ENCODE assay signal across 8 cellular contexts in the genomic region with DNA sequence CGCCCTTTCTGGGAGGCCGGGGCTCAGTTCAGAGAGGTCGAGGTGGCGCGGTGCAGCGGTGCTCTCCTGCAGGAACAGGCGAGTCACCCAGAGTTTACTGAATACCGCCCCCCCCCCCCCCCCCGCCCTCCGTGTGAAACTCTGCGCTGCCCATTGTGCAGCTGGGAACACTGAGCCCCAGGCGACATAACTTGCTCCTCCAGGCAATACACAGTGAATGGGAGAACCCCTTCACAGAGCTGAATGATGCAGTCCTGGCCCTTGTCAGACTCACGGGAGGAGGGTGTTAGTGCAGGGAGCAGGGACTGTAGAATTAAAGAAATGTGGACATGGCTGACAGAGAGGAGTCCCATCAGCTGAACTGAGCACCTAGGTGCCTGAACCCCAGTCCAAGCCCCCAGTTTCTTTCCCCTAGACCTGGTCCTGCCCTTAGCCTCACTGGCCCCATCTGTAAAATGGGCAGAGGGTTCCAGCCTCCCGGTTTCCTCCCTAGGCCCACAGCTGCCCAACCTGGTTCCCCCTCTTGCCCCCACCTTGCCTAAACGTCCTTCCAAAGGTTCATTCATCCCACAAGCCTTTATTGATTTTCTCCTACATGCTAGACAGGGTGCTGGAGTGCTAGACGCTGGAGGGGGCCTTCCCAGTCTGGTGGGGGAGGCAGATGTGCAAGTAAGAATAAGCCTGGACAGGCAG. TPM values are rescaled to one million over a fixed set of nuclear protein-coding genes. Genes with fewer than 3 reads are reported as not detected.
DNase-seq lines count a peak whose midpoint lies in the region; ATAC-seq, FAIRE-seq and TF ChIP-seq lines count a peak whose summit lies in the region.

No MANE protein-coding gene starts in this region.

- 8 to 12% methylated on average over 16 of the region's 16 CpGs for WGBS in esophagus, 2 donors
- no CpG with 5 or more reads among the region's 16 CpGs for WGBS in trophoblast cell (ENCODE audit: extremely low coverage, insufficient coverage, insufficient read length)

- H4K8ac ChIP-seq in trophoblast cell (ENCODE audit: low read depth, low read length): peak overlapping the region; percentile 43

- TF ChIP-seq CTCF in DOHH2 (IDR thresholded peaks at IDR 0.05; ENCODE audit: low read depth, low read length, poor library complexity, severe bottlenecking): no peak

- H3K23ac ChIP-seq in trophoblast cell (ENCODE audit: low read length): no peak overlapping the region

- H3K79me2 ChIP-seq in DOHH2 (ENCODE audit: control insufficient read depth, low read length) (no peaks in the 10 kb centered on the region), trophoblast cell (ENCODE audit: control insufficient read depth, insufficient read depth, low read length, poor library complexity) (no peaks in the 10 kb centered on the region)

- H2AK5ac ChIP-seq in trophoblast cell (ENCODE audit: low read length): no peak overlapping the region

- no peaks in the 10 kb centered on the region for H3F3A ChIP-seq in DOHH2 (ENCODE audit: control insufficient read depth, insufficient read depth)

- H4K12ac ChIP-seq in trophoblast cell (ENCODE audit: low read depth, low read length): peak overlapping the region; percentile 17

- H3K79me1 ChIP-seq in trophoblast cell (ENCODE audit: low read length): peaks cover 7% of the 10 kb centered on the region

- H3K4ac ChIP-seq in trophoblast cell (ENCODE audit: low read depth, low read length): no peak overlapping the region

- no peak overlapping the region for H3K27ac ChIP-seq in DOHH2 (ENCODE audit: low read depth, low read length)
- H3K27ac ChIP-seq in esophagus (ENCODE audit: low read depth in 2 of 2, low read length in 1 of 2): peak overlapping the region; percentile 34 to 43
- H3K27ac ChIP-seq in trophoblast cell (ENCODE audit: low read depth, low read length): no peak overlapping the region

- H3K27me3 ChIP-seq in DOHH2 (ENCODE audit: control insufficient read depth, low read length) (peaks cover 54% of the 10 kb centered on the region), esophagus (ENCODE audit: control insufficient read depth in 1 of 2, insufficient read depth in 2 of 2, low read length in 2 of 2) (no peaks in the 10 kb centered on the region), trophoblast cell (ENCODE audit: insufficient read depth, low read length) (no peaks in the 10 kb centered on the region)

- H4K20me1 ChIP-seq in DOHH2 (ENCODE audit: control insufficient read depth, insufficient read depth, low read depth, low read length): 0 out of 2 replicates have a peak, but pooled peaks cover 4% of the 10 kb centered on the region

- DNase-seq in NCI-H345 treated with DMSO at 0.1 percent for 48 hours (lab: John Stamatoyannopoulos, UW; ENCODE audit: unreplicated experiment) (peak; percentile 56), trophoblast cell (peak; percentile 14 to 29), NCI-H446 (lab: John Stamatoyannopoulos, UW) (no peak), foreskin melanocyte (no peak), frontal cortex (ENCODE audit: low spot score in 2 of 2) (no peak)

- peak overlapping the region; percentile 42 for H3K4me3 ChIP-seq in DOHH2 (ENCODE audit: low read length)
- H3K4me3 ChIP-seq in esophagus (ENCODE audit: low read depth in 1 of 2, low read length in 2 of 2): peak overlapping the region; percentile 22 to 45
- H3K4me3 ChIP-seq in trophoblast cell (ENCODE audit: low read depth, low read length): peak overlapping the region; percentile 42

- H3K14ac ChIP-seq in trophoblast cell (ENCODE audit: low read length): no peak overlapping the region

- H3K4me1 ChIP-seq in DOHH2 (ENCODE audit: control insufficient read depth, low read length): peaks cover 8% of the 10 kb centered on the region
- H3K4me1 ChIP-seq in esophagus (ENCODE audit: control insufficient read depth in 2 of 2, insufficient read depth in 2 of 2, low read length in 1 of 2): peaks cover 3 to 14% of the 10 kb centered on the region in 2 donors
- peaks cover 18 to 24% of the 10 kb centered on the region in 2 experiments for H3K4me1 ChIP-seq in trophoblast cell (ENCODE audit: control insufficient read depth in 1 of 2, insufficient read depth in 2 of 2, low read length in 2 of 2)

- H3K36me3 ChIP-seq in DOHH2 (ENCODE audit: control insufficient read depth, low read length): no peaks in the 10 kb centered on the region
- no peaks in the 10 kb centered on the region for H3K36me3 ChIP-seq in esophagus (ENCODE audit: control insufficient read depth in 2 of 2, insufficient read depth in 2 of 2, low read length in 1 of 2)
- no peaks in the 10 kb centered on the region for H3K36me3 ChIP-seq in trophoblast cell (ENCODE audit: control insufficient read depth in 1 of 2, insufficient read depth in 2 of 2, low read length in 2 of 2)

- H4K91ac ChIP-seq in trophoblast cell (ENCODE audit: low read depth, low read length): peak overlapping the region; percentile 33

- H3K18ac ChIP-seq in trophoblast cell (ENCODE audit: low read length): no peak overlapping the region

- H2BK120ac ChIP-seq in trophoblast cell (ENCODE audit: insufficient read depth, low read length, poor library complexity): peak overlapping the region; percentile 35

- ATAC-seq in GM18907 (IDR thresholded peaks at IDR 0.05; ENCODE audit: unreplicated experiment): no peak

- H3K9ac ChIP-seq in trophoblast cell (ENCODE audit: low read length): no peak overlapping the region

- H3K4me2 ChIP-seq in DOHH2 (ENCODE audit: low read length): peak overlapping the region; percentile 60
- peak overlapping the region; percentile 75 for H3K4me2 ChIP-seq in trophoblast cell (ENCODE audit: low read length)

- peak overlapping the region; percentile 58 for H2BK12ac ChIP-seq in trophoblast cell (ENCODE audit: low read length)

- H3K9me2 ChIP-seq in DOHH2 (replicated peaks; ENCODE audit: control insufficient read depth, low read length): no peaks in the 10 kb centered on the region

- FAIRE-seq in frontal cortex (lab: Jason Lieb, UNC): no peak

- H2BK5ac ChIP-seq in trophoblast cell (ENCODE audit: low read depth, low read length, poor library complexity): no peak overlapping the region

- H2AFZ ChIP-seq in trophoblast cell (ENCODE audit: insufficient read depth, low read length, poor library complexity): peak overlapping the region; percentile 58

- H3K9me3 ChIP-seq in DOHH2 (ENCODE audit: control insufficient read depth, insufficient read depth, low read length) (no peaks in the 10 kb centered on the region), esophagus (ENCODE audit: control insufficient read depth in 2 of 2, insufficient read depth in 1 of 2, low read depth in 1 of 2, low read length in 1 of 2) (no peaks in the 10 kb centered on the region), trophoblast cell (ENCODE audit: insufficient read depth, low read depth, low read length) (no peaks in the 10 kb centered on the region)

RNA-seq across cellular contexts. Expression of a gene that starts 0.8 kb away (rescaled TPM):
- polyA plus RNA-seq in esophagus: under 1 TPM; 0.49 to 0.60 TPM
- 0.23 and 0.36 TPM in 2 replicates for polyA plus RNA-seq in trophoblast cell (2013)
- not detected for total RNA-seq in frontal cortex

Comparison
In these comparisons a context has a peak if more than half of its experiments do, and no peak if none do; other contexts are left out.
1. H3K27ac ChIP-seq: peak in esophagus (2 of 2); none in DOHH2 (single experiment) and trophoblast cell (single experiment).
2. DNase-seq: peak in NCI-H345 treated with DMSO at 0.1 percent for 48 hours (single experiment) and trophoblast cell (2 of 2); none in NCI-H446 (0 of 2), foreskin melanocyte (single experiment) and frontal cortex (0 of 2).
3. Peak in every context shown above with its lines, with median percentiles within 50 percentile points of each other: H3K4me3 ChIP-seq.